Comparison of ENCODE assay signal across 1 cellular context in the genomic region with DNA sequence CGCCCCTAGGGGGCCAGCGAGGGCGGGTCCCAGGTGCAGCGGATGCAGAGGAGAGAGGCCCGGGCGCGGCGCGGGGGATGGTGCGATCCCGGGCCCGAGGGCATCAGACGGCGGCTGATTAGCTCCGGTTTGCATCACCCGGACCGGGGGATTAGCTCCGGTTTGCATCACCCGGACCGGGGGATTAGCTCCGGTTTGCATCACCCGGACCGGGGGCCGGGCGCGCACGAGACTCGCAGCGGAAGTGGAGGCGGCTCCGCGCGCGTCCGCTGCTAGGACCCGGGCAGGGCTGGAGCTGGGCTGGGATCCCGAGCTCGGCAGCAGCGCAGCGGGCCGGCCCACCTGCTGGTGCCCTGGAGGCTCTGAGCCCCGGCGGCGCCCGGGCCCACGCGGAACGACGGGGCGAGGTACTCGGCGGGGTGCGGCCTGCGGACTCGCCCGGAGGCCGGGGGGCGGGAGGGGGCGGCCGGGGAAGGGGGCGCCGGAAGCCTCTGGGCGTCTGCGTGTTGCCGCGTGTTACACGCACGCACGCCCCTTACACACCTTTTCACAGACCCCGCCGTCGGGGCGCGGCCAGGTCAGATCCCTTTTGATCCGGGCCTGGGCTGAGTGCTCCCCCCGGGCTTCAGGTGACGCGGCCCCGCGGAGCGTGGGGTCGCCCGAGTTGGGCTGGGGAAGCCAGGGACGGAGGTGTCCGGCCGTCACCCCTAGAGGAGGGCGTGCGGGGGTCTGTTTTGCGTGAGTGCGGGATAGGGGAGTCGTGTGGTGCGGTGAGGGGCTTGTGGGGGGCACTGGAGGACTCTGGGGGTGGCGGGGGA.
TF ChIP-seq lines count a peak whose summit lies in the region.

No MANE protein-coding gene starts in this region.

TF ChIP-seq in GM12878, 131 proteins besides CTCF, POLR2A, EP300 and RAD21 (continues in another document):
- no peak for TF ChIP-seq CBX3 (IDR thresholded peaks at IDR 0.05; ENCODE audit: borderline replicate concordance, low read depth)
- TF ChIP-seq MYB (IDR thresholded peaks at IDR 0.05; ENCODE audit: borderline replicate concordance, low read depth, low read length) = no peak
- TF ChIP-seq, protein P1, sequence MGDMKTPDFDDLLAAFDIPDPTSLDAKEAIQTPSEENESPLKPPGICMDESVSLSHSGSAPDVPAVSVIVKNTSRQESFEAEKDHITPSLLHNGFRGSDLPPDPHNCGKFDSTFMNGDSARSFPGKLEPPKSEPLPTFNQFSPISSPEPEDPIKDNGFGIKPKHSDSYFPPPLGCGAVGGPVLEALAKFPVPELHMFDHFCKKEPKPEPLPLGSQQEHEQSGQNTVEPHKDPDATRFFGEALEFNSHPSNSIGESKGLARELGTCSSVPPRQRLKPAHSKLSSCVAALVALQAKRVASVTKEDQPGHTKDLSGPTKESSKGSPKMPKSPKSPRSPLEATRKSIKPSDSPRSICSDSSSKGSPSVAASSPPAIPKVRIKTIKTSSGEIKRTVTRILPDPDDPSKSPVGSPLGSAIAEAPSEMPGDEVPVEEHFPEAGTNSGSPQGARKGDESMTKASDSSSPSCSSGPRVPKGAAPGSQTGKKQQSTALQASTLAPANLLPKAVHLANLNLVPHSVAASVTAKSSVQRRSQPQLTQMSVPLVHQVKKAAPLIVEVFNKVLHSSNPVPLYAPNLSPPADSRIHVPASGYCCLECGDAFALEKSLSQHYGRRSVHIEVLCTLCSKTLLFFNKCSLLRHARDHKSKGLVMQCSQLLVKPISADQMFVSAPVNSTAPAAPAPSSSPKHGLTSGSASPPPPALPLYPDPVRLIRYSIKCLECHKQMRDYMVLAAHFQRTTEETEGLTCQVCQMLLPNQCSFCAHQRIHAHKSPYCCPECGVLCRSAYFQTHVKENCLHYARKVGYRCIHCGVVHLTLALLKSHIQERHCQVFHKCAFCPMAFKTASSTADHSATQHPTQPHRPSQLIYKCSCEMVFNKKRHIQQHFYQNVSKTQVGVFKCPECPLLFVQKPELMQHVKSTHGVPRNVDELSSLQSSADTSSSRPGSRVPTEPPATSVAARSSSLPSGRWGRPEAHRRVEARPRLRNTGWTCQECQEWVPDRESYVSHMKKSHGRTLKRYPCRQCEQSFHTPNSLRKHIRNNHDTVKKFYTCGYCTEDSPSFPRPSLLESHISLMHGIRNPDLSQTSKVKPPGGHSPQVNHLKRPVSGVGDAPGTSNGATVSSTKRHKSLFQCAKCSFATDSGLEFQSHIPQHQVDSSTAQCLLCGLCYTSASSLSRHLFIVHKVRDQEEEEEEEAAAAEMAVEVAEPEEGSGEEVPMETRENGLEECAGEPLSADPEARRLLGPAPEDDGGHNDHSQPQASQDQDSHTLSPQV (IDR thresholded peaks at IDR 0.05) = no peak
- TF ChIP-seq, protein P2, sequence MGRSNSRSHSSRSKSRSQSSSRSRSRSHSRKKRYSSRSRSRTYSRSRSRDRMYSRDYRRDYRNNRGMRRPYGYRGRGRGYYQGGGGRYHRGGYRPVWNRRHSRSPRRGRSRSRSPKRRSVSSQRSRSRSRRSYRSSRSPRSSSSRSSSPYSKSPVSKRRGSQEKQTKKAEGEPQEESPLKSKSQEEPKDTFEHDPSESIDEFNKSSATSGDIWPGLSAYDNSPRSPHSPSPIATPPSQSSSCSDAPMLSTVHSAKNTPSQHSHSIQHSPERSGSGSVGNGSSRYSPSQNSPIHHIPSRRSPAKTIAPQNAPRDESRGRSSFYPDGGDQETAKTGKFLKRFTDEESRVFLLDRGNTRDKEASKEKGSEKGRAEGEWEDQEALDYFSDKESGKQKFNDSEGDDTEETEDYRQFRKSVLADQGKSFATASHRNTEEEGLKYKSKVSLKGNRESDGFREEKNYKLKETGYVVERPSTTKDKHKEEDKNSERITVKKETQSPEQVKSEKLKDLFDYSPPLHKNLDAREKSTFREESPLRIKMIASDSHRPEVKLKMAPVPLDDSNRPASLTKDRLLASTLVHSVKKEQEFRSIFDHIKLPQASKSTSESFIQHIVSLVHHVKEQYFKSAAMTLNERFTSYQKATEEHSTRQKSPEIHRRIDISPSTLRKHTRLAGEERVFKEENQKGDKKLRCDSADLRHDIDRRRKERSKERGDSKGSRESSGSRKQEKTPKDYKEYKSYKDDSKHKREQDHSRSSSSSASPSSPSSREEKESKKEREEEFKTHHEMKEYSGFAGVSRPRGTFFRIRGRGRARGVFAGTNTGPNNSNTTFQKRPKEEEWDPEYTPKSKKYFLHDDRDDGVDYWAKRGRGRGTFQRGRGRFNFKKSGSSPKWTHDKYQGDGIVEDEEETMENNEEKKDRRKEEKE (IDR thresholded peaks at IDR 0.05) = no peak
- peak; percentile 83 for TF ChIP-seq LARP7 (IDR thresholded peaks at IDR 0.05)
- peak; percentile 57 for TF ChIP-seq NR2F1 (conservative IDR thresholded peaks at IDR 0.05)
- TF ChIP-seq NR2C2 (IDR thresholded peaks at IDR 0.05; ENCODE audit: borderline replicate concordance, control insufficient read depth, insufficient read length, low read depth) = no peak
- TF ChIP-seq, protein P3, sequence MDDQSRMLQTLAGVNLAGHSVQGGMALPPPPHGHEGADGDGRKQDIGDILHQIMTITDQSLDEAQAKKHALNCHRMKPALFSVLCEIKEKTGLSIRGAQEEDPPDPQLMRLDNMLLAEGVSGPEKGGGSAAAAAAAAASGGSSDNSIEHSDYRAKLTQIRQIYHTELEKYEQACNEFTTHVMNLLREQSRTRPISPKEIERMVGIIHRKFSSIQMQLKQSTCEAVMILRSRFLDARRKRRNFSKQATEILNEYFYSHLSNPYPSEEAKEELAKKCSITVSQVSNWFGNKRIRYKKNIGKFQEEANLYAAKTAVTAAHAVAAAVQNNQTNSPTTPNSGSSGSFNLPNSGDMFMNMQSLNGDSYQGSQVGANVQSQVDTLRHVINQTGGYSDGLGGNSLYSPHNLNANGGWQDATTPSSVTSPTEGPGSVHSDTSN (IDR thresholded peaks at IDR 0.05; ENCODE audit: insufficient replicate concordance, low read depth, low read length) = no peak
- no peak for TF ChIP-seq RCOR1 (conservative IDR thresholded peaks at IDR 0.05; ENCODE audit: low read depth, low read length)
- no peak for TF ChIP-seq ZNF24 (IDR thresholded peaks at IDR 0.05)
- peak; percentile 30; the same call in 1 of the 2 replicates for TF ChIP-seq CREM (IDR thresholded peaks at IDR 0.05; ENCODE audit: low read depth)
- TF ChIP-seq, protein P4, sequence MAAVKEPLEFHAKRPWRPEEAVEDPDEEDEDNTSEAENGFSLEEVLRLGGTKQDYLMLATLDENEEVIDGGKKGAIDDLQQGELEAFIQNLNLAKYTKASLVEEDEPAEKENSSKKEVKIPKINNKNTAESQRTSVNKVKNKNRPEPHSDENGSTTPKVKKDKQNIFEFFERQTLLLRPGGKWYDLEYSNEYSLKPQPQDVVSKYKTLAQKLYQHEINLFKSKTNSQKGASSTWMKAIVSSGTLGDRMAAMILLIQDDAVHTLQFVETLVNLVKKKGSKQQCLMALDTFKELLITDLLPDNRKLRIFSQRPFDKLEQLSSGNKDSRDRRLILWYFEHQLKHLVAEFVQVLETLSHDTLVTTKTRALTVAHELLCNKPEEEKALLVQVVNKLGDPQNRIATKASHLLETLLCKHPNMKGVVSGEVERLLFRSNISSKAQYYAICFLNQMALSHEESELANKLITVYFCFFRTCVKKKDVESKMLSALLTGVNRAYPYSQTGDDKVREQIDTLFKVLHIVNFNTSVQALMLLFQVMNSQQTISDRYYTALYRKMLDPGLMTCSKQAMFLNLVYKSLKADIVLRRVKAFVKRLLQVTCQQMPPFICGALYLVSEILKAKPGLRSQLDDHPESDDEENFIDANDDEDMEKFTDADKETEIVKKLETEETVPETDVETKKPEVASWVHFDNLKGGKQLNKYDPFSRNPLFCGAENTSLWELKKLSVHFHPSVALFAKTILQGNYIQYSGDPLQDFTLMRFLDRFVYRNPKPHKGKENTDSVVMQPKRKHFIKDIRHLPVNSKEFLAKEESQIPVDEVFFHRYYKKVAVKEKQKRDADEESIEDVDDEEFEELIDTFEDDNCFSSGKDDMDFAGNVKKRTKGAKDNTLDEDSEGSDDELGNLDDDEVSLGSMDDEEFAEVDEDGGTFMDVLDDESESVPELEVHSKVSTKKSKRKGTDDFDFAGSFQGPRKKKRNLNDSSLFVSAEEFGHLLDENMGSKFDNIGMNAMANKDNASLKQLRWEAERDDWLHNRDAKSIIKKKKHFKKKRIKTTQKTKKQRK (IDR thresholded peaks at IDR 0.05; ENCODE audit: low read depth, low read length) = no peak
- no peak for TF ChIP-seq BRCA1 (IDR thresholded peaks at IDR 0.05; ENCODE audit: low read depth, low read length)
- TF ChIP-seq ZNF207 (IDR thresholded peaks at IDR 0.05; ENCODE audit: borderline replicate concordance) = no peak
- TF ChIP-seq, protein P5, sequence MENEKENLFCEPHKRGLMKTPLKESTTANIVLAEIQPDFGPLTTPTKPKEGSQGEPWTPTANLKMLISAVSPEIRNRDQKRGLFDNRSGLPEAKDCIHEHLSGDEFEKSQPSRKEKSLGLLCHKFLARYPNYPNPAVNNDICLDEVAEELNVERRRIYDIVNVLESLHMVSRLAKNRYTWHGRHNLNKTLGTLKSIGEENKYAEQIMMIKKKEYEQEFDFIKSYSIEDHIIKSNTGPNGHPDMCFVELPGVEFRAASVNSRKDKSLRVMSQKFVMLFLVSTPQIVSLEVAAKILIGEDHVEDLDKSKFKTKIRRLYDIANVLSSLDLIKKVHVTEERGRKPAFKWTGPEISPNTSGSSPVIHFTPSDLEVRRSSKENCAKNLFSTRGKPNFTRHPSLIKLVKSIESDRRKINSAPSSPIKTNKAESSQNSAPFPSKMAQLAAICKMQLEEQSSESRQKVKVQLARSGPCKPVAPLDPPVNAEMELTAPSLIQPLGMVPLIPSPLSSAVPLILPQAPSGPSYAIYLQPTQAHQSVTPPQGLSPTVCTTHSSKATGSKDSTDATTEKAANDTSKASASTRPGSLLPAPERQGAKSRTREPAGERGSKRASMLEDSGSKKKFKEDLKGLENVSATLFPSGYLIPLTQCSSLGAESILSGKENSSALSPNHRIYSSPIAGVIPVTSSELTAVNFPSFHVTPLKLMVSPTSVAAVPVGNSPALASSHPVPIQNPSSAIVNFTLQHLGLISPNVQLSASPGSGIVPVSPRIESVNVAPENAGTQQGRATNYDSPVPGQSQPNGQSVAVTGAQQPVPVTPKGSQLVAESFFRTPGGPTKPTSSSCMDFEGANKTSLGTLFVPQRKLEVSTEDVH (IDR thresholded peaks at IDR 0.05; ENCODE audit: low read depth, partially characterized antibody) = no peak
- TF ChIP-seq RUNX3 (IDR thresholded peaks at IDR 0.05; ENCODE audit: low read length) = no peak
- TF ChIP-seq PAX8 (IDR thresholded peaks at IDR 0.05) = no peak
- TF ChIP-seq NBN (IDR thresholded peaks at IDR 0.05) = no peak
- TF ChIP-seq SREBF2 (IDR thresholded peaks at IDR 0.05; ENCODE audit: low read length) = no peak
- TF ChIP-seq, protein P6, sequence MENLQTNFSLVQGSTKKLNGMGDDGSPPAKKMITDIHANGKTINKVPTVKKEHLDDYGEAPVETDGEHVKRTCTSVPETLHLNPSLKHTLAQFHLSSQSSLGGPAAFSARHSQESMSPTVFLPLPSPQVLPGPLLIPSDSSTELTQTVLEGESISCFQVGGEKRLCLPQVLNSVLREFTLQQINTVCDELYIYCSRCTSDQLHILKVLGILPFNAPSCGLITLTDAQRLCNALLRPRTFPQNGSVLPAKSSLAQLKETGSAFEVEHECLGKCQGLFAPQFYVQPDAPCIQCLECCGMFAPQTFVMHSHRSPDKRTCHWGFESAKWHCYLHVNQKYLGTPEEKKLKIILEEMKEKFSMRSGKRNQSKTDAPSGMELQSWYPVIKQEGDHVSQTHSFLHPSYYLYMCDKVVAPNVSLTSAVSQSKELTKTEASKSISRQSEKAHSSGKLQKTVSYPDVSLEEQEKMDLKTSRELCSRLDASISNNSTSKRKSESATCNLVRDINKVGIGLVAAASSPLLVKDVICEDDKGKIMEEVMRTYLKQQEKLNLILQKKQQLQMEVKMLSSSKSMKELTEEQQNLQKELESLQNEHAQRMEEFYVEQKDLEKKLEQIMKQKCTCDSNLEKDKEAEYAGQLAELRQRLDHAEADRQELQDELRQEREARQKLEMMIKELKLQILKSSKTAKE (IDR thresholded peaks at IDR 0.05; ENCODE audit: low read depth, poor library complexity, severe bottlenecking) = no peak
- TF ChIP-seq HCFC1 (IDR thresholded peaks at IDR 0.05; ENCODE audit: low read length) = peak; percentile 46; the same call in 1 of the 2 replicates
- TF ChIP-seq, protein P7, sequence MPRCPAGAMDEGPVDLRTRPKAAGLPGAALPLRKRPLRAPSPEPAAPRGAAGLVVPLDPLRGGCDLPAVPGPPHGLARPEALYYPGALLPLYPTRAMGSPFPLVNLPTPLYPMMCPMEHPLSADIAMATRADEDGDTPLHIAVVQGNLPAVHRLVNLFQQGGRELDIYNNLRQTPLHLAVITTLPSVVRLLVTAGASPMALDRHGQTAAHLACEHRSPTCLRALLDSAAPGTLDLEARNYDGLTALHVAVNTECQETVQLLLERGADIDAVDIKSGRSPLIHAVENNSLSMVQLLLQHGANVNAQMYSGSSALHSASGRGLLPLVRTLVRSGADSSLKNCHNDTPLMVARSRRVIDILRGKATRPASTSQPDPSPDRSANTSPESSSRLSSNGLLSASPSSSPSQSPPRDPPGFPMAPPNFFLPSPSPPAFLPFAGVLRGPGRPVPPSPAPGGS (IDR thresholded peaks at IDR 0.05; ENCODE audit: borderline replicate concordance, insufficient read depth, low read depth, low read length, poor library complexity, severe bottlenecking) = no peak
- peak; percentile 12; the same call in 1 of the 2 replicates for TF ChIP-seq TCF3 (IDR thresholded peaks at IDR 0.05; ENCODE audit: borderline replicate concordance, insufficient read depth, low read depth, low read length)
- TF ChIP-seq, protein P8, sequence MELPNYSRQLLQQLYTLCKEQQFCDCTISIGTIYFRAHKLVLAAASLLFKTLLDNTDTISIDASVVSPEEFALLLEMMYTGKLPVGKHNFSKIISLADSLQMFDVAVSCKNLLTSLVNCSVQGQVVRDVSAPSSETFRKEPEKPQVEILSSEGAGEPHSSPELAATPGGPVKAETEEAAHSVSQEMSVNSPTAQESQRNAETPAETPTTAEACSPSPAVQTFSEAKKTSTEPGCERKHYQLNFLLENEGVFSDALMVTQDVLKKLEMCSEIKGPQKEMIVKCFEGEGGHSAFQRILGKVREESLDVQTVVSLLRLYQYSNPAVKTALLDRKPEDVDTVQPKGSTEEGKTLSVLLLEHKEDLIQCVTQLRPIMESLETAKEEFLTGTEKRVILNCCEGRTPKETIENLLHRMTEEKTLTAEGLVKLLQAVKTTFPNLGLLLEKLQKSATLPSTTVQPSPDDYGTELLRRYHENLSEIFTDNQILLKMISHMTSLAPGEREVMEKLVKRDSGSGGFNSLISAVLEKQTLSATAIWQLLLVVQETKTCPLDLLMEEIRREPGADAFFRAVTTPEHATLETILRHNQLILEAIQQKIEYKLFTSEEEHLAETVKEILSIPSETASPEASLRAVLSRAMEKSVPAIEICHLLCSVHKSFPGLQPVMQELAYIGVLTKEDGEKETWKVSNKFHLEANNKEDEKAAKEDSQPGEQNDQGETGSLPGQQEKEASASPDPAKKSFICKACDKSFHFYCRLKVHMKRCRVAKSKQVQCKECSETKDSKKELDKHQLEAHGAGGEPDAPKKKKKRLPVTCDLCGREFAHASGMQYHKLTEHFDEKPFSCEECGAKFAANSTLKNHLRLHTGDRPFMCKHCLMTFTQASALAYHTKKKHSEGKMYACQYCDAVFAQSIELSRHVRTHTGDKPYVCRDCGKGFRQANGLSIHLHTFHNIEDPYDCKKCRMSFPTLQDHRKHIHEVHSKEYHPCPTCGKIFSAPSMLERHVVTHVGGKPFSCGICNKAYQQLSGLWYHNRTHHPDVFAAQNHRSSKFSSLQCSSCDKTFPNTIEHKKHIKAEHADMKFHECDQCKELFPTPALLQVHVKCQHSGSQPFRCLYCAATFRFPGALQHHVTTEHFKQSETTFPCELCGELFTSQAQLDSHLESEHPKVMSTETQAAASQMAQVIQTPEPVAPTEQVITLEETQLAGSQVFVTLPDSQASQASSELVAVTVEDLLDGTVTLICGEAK (IDR thresholded peaks at IDR 0.05; ENCODE audit: borderline replicate concordance) = peak; percentile 86
- TF ChIP-seq MTA3 (IDR thresholded peaks at IDR 0.05; ENCODE audit: borderline replicate concordance, low read length) = no peak
- TF ChIP-seq NRF1 (conservative IDR thresholded peaks at IDR 0.05; ENCODE audit: low read depth, low read length) = no peak
- TF ChIP-seq BMI1 (IDR thresholded peaks at IDR 0.05; ENCODE audit: borderline replicate concordance) = no peak
- TF ChIP-seq MYC (IDR thresholded peaks at IDR 0.05; ENCODE audit: insufficient read depth, insufficient read length, insufficient replicate concordance, low read length, severe bottlenecking) = no peak
